In genomic region chr14:101582294-101582693, GRCh38 we compare ENCODE assay signal across 28 cellular contexts. TPM values are rescaled to one million over a fixed set of nuclear protein-coding genes. Genes with fewer than 3 reads are reported as not detected.
"Had no signal": no experiment of that assay in that cellular context is flagged by ENCODE, and none has a peak within 500 bp of the region (broad histone marks: within the 10 kb centered on the region; RNA-seq: fewer than 3 reads in every experiment).

No MANE protein-coding gene starts in this region.

- H3K27me3 ChIP-seq: Peyer's patch had no signal

- H3K9me3 ChIP-seq: breast epithelium, Peyer's patch had no signal

- ATAC-seq: activated T-cell treated with anti-CD3 and anti-CD28 coated beads, Interleukin-2, amount 50 U/mL, for 72 hours; T-cell had no signal

- H3K4me3 ChIP-seq: breast epithelium, Peyer's patch had no signal

- H3K36me3 ChIP-seq: breast epithelium, Peyer's patch had no signal

- H3K27ac ChIP-seq: breast epithelium, Peyer's patch, RWPE1, VCaP had no signal

- DNase-seq: activated CD4-positive, alpha-beta memory T cell treated with anti-CD3 and anti-CD28 coated beads, Interleukin-2, amount 10 ng/mL, durations not matched to agents 7 days and 5 days; activated CD4-positive, alpha-beta T cell treated with anti-CD3 and anti-CD28 coated beads, Interleukin-2, amount 10 ng/mL, durations not matched to agents 7 days and 5 days; activated CD4-positive, CD25-positive, alpha-beta regulatory T cell; activated gamma-delta T cell treated with Interleukin-2 at 50 U/mL for 16 hours; activated naive CD4-positive, alpha-beta T cell treated with anti-CD3 and anti-CD28 coated beads, Interleukin-2, amount 10 ng/mL, durations not matched to agents 7 days and 5 days; activated naive CD8-positive, alpha-beta T cell treated with anti-CD3 and anti-CD28 coated beads for 36 hours; activated T-cell treated with anti-CD3 and anti-CD28 coated beads, Interleukin-2, amount 50 U/mL, for 72 hours; central memory CD4-positive, alpha-beta T cell; IMR-90; Kasumi-1; KBM-7; NCI-H1105 treated with DMSO at 0.1 percent for 48 hours; NCI-H1436 treated with DMSO at 0.1 percent for 48 hours; NCI-H187; NCI-H2081; NCI-H446; NCI-H524; NK-92 treated with Interleukin-12 subunit alpha and Interleukin-12 subunit beta, amount 100 ng/mL, for 24 hours; OCI-M1; SIG-M5; T-cell had no signal

- H3K4me1 ChIP-seq: breast epithelium, Peyer's patch had no signal

RNA-seq across cellular contexts. Expression of gene DIO3, which starts 21.0 kb away (rescaled TPM):
- total RNA-seq: activated CD4-positive, alpha-beta memory T cell treated with anti-CD3 and anti-CD28 coated beads, Interleukin-2, amount 10 ng/mL, durations not matched to agents 7 days and 5 days; activated CD4-positive, alpha-beta T cell treated with anti-CD3 and anti-CD28 coated beads, Interleukin-2, amount 10 ng/mL, durations not matched to agents 7 days and 5 days; activated CD8-positive, alpha-beta memory T cell treated with anti-CD3 and anti-CD28 coated beads for 36 hours; activated naive CD8-positive, alpha-beta T cell treated with anti-CD3 and anti-CD28 coated beads for 36 hours; activated T-cell treated with anti-CD3 and anti-CD28 coated beads, Interleukin-2, amount 50 U/mL, for 72 hours; activated T-helper 2 cell treated with anti-CD3 and anti-CD28 coated beads, Interferon-gamma antibody, Interleukin-2, Interleukin-4, amounts not matched to agents 10 μg/mL and 5 μg/mL and 100 μg/mL, durations not matched to agents 14 hours and 24 hours and 36 hours; IMR-90; T-cell; T-helper 2 cell treated with Interferon-gamma antibody and Interleukin-4, amounts not matched to agents 100 ng/mL and 5 ng/mL, for 36 hours had no signal
- polyA plus RNA-seq: IMR-90 had no signal
